Comparison of ENCODE assay signal across 25 cellular contexts in genomic region chr13:100733261-100733660, GRCh38.
"Had no signal": no experiment of that assay in that cellular context is flagged by ENCODE, and none has a peak within 500 bp of the region (broad histone marks: within the 10 kb centered on the region; RNA-seq: fewer than 3 reads in every experiment).

No MANE protein-coding gene starts in this region.

- H3K4me1 ChIP-seq: ascending aorta, SJCRH30 had no signal

- H3K4me3 ChIP-seq: ascending aorta, cardiac muscle cell, SJCRH30, SK-N-MC had no signal

- ATAC-seq: activated CD4-positive, alpha-beta T cell treated with anti-CD3 and anti-CD28 coated beads for 36 hours; activated CD4-positive, CD25-positive, alpha-beta regulatory T cell treated with anti-CD3 and anti-CD28 coated beads, Interleukin-2, amount 50 U/mL, for 24 hours; activated CD8-positive, alpha-beta T cell treated with anti-CD3 and anti-CD28 coated beads, Interleukin-2, amount 10 ng/mL, durations not matched to agents 7 days and 5 days; Panc1; WTC11 had no signal

- H3K9me3 ChIP-seq: ascending aorta, SJCRH30 had no signal

- H3K27me3 ChIP-seq: ascending aorta, cardiac muscle cell, SJCRH30 had no signal

- H3K27ac ChIP-seq: ascending aorta, cardiac muscle cell, SJCRH30, SK-N-MC had no signal

- DNase-seq: activated CD4-positive, alpha-beta T cell treated with anti-CD3 and anti-CD28 coated beads for 36 hours; activated CD4-positive, alpha-beta T cell treated with anti-CD3 and anti-CD28 coated beads, Interleukin-2, amount 10 ng/mL, durations not matched to agents 7 days and 5 days; activated CD4-positive, alpha-beta T cell treated with anti-CD3 and anti-CD28 coated beads, Interleukin-2, amount 50 U/mL, for 48 hours; activated CD8-positive, alpha-beta T cell treated with anti-CD3 and anti-CD28 coated beads, Interleukin-2, amount 10 ng/mL, durations not matched to agents 7 days and 5 days; activated gamma-delta T cell; activated naive CD4-positive, alpha-beta T cell treated with Interleukin-2 at 50 U/mL for 16 hours; activated naive CD8-positive, alpha-beta T cell treated with anti-CD3 and anti-CD28 coated beads, Interleukin-2, amount 10 ng/mL, durations not matched to agents 7 days and 5 days; activated T-cell treated with anti-CD3 and anti-CD28 coated beads, Interleukin-2, amount 50 U/mL, for 24 hours; amygdala; NCI-H1105; NCI-H1417 treated with DMSO at 0.1 percent for 48 hours; NCI-H2029; NCI-H2227 treated with DMSO at 0.1 percent for 48 hours; NCI-H524 treated with DMSO at 0.1 percent for 48 hours; SHP77; SJCRH30; T1000 had no signal

- FAIRE-seq: colon, TTC549 had no signal

- H3K36me3 ChIP-seq: ascending aorta, cardiac muscle cell, SJCRH30 had no signal
